In the genomic region with DNA sequence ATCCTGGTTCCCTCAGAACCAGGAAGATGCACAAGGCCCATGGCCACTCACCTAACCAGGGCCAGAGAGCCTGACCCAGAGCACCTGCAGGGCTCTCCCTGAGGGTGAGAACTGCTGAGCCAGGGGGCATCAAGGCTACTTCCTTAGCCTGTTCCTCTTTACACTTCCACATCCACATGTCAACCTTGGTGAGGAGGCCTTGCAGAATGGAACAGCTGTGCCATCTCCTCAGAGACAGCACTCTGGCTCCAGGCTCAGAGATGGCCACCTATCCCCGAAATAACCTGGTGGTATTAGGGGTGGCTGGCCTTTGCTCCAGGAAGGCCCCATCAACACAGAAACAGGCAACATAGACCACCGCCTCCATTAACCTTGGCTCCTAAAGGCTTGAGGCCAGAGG, we compare ENCODE assay signal across 18 cellular contexts.
"Had no signal": no experiment of that assay in that cellular context is flagged by ENCODE, and none has a peak within 500 bp of the region (broad histone marks: within the 10 kb centered on the region; RNA-seq: fewer than 3 reads in every experiment).

No MANE protein-coding gene starts in this region.

- DNase-seq: cortex of kidney; dorsolateral prefrontal cortex; effector memory CD4-positive, alpha-beta T cell; kidney; left colon; mesendoderm; naive thymus-derived CD4-positive, alpha-beta T cell; nephron progenitor cell; stimulated activated CD4-positive, alpha-beta T cell treated with anti-CD3 and anti-CD28 coated beads, Interleukin-2, amount 100 ng/mL, for 48 hours; stimulated activated naive CD4-positive, alpha-beta T cell treated with Interleukin-2 at 50 U/mL for 16 hours; thyroid gland; upper lobe of right lung had no signal

- H3K4me1 Mint-ChIP-seq: central memory CD8-positive, alpha-beta T cell had no signal

- H3K27me3 ChIP-seq: neutrophil, right atrium auricular region, suprapubic skin, thyroid gland, upper lobe of right lung had no signal

- H3K9me3 ChIP-seq: neutrophil, right atrium auricular region, suprapubic skin, thyroid gland, upper lobe of right lung had no signal

- H3K4me3 ChIP-seq: dorsolateral prefrontal cortex, right atrium auricular region, smooth muscle cell, suprapubic skin, thyroid gland, upper lobe of right lung had no signal

- H3K4me3 Mint-ChIP-seq: central memory CD8-positive, alpha-beta T cell; naive thymus-derived CD4-positive, alpha-beta T cell; nephron progenitor cell had no signal

- H3K36me3 ChIP-seq: neutrophil, right atrium auricular region, suprapubic skin, thyroid gland, upper lobe of right lung had no signal

- H3K9me3 Mint-ChIP-seq: central memory CD8-positive, alpha-beta T cell; nephron progenitor cell had no signal

- H3K27ac ChIP-seq: neutrophil, right atrium auricular region, suprapubic skin had no signal

- ATAC-seq: esophagus mucosa; left colon; naive thymus-derived CD4-positive, alpha-beta T cell; upper lobe of right lung had no signal
